20 cellular contexts compared by ENCODE assay signal in the genomic region with DNA sequence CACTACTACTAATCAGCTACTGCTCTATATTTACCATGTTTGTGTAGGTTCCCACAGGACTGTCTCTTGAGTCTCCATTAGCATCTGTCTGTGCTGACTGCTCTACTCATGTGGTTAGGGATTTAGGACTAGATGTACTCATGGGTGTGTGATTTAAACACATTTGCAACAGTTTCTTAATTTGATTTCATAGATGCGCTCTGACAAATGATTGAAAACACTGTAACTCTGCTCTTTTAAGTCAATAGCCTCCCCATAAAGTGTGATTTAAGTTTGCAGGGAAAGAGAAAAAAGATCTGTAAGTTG.
"Had no signal": no experiment of that assay in that cellular context is flagged by ENCODE, and none has a peak within 500 bp of the region (broad histone marks: within the 10 kb centered on the region; RNA-seq: fewer than 3 reads in every experiment).

No MANE protein-coding gene starts in this region.

- H3K27me3 ChIP-seq: esophagus squamous epithelium, suprapubic skin, transverse colon, vagina had no signal

- H3K36me3 Mint-ChIP-seq: activated naive CD8-positive, alpha-beta T cell; naive thymus-derived CD4-positive, alpha-beta T cell; WTC11 had no signal

- H3K4me3 Mint-ChIP-seq: activated CD4-positive, alpha-beta T cell treated with anti-CD3 and anti-CD28 coated beads for 36 hours; activated naive CD8-positive, alpha-beta T cell; effector memory CD8-positive, alpha-beta T cell; naive thymus-derived CD4-positive, alpha-beta T cell; stimulated activated naive CD8-positive, alpha-beta T cell treated with anti-CD3 and anti-CD28 coated beads, Interleukin-15, amount 100 ng/mL, for 72 hours; WTC11 had no signal

- H3K9me3 ChIP-seq: mucosa of descending colon, prostate gland, suprapubic skin, transverse colon, vagina had no signal

- H3K27ac ChIP-seq: esophagus squamous epithelium, prostate gland, suprapubic skin, transverse colon, vagina had no signal

- H3K4me1 ChIP-seq: esophagus squamous epithelium, prostate gland, suprapubic skin, transverse colon, vagina had no signal

- H3K36me3 ChIP-seq: esophagus squamous epithelium, prostate gland, suprapubic skin, transverse colon, vagina had no signal

- H3K27me3 Mint-ChIP-seq: activated CD4-positive, alpha-beta T cell treated with anti-CD3 and anti-CD28 coated beads for 36 hours; activated naive CD8-positive, alpha-beta T cell; effector memory CD8-positive, alpha-beta T cell; naive thymus-derived CD4-positive, alpha-beta T cell; stimulated activated naive CD8-positive, alpha-beta T cell treated with anti-CD3 and anti-CD28 coated beads, Interleukin-15, amount 100 ng/mL, for 72 hours had no signal

- H3K4me1 Mint-ChIP-seq: activated CD4-positive, alpha-beta T cell treated with anti-CD3 and anti-CD28 coated beads for 36 hours; naive thymus-derived CD4-positive, alpha-beta T cell; stimulated activated naive CD8-positive, alpha-beta T cell treated with anti-CD3 and anti-CD28 coated beads, Interleukin-15, amount 100 ng/mL, for 72 hours had no signal

- DNase-seq: activated CD4-positive, alpha-beta T cell treated with anti-CD3 and anti-CD28 coated beads for 36 hours; activated CD4-positive, alpha-beta T cell treated with anti-CD3 and anti-CD28 coated beads, Interleukin-2, amount 50 U/mL, for 48 hours; dermis blood vessel endothelial cell; effector memory CD8-positive, alpha-beta T cell; esophagus squamous epithelium; foreskin fibroblast; hippocampal formation; mucosa of descending colon; naive thymus-derived CD4-positive, alpha-beta T cell; right cardiac atrium; small intestine; stimulated activated CD4-positive, alpha-beta T cell treated with anti-CD3 and anti-CD28 coated beads, Interleukin-15, amount 100 ng/mL, for 24 hours; stimulated activated CD4-positive, alpha-beta T cell treated with anti-CD3 and anti-CD28 coated beads, Interleukin-4, amount 100 ng/mL, for 1 hour; stimulated activated naive CD8-positive, alpha-beta T cell treated with anti-CD3 and anti-CD28 coated beads, Interleukin-15, amount 100 ng/mL, for 72 hours; transverse colon had no signal

- H3K27ac Mint-ChIP-seq: activated CD4-positive, alpha-beta T cell treated with anti-CD3 and anti-CD28 coated beads for 36 hours; activated naive CD8-positive, alpha-beta T cell; effector memory CD8-positive, alpha-beta T cell; naive thymus-derived CD4-positive, alpha-beta T cell; stimulated activated naive CD8-positive, alpha-beta T cell treated with anti-CD3 and anti-CD28 coated beads, Interleukin-15, amount 100 ng/mL, for 72 hours; WTC11 had no signal

- H3K4me3 ChIP-seq: esophagus squamous epithelium, mucosa of descending colon, prostate gland, suprapubic skin, transverse colon, vagina had no signal
